Comparison of ENCODE assay signal across 1 cellular context in genomic region chr2:70202236-70202806, GRCh38.
TF ChIP-seq lines count a peak whose summit lies in the region.

No MANE protein-coding gene starts in this region.

TF ChIP-seq in HepG2, 621 proteins besides CTCF, POLR2A, EP300 and RAD21:
- TF ChIP-seq ZNF747 (CRISPR knock-in tag; IDR thresholded peaks at IDR 0.05; ENCODE audit: borderline replicate concordance) (0 out of 2 replicates have a peak, but pooled peaks have one; percentile 1), SSRP1 (CRISPR knock-in tag; IDR thresholded peaks at IDR 0.05) (0 out of 2 replicates have a peak, but pooled peaks have one; percentile 50), ZNF891 (CRISPR knock-in tag; IDR thresholded peaks at IDR 0.05) (0 out of 2 replicates have a peak, but pooled peaks have one; percentile 29), ZUFSP (CRISPR knock-in tag; IDR thresholded peaks at IDR 0.05; ENCODE audit: borderline replicate concordance) (no peak)
TF ChIP-seq in HepG2: peak in this region for 3.
